Comparison of ENCODE assay signal across 16 cellular contexts in genomic region chr1:5667513-5668325, GRCh38.
DNase-seq lines count a peak whose midpoint lies in the region; ATAC-seq and TF ChIP-seq lines count a peak whose summit lies in the region.
"Had no signal": no experiment of that assay in that cellular context is flagged by ENCODE, and none has a peak within 500 bp of the region (broad histone marks: within the 10 kb centered on the region; RNA-seq: fewer than 3 reads in every experiment).

No MANE protein-coding gene starts in this region.

- H3K9me3 ChIP-seq in HCT116 (ENCODE audit: control insufficient read depth in 1 of 2, insufficient read depth in 1 of 2, low read depth in 1 of 2, low read length in 2 of 2) (no peaks in the 10 kb centered on the region), H9 (ENCODE audit: control insufficient read depth, low read depth, low read length) (peaks cover 22% of the 10 kb centered on the region)
- H3K9me3 ChIP-seq: colonic mucosa, right atrium auricular region had no signal

- H3K4me1 ChIP-seq in HCT116 (ENCODE audit: control insufficient read depth in 1 of 2, insufficient read depth in 2 of 2, low read length in 2 of 2) = no peaks in the 10 kb centered on the region
- H3K4me1 ChIP-seq in H9 (ENCODE audit: insufficient read depth, low read length) = no peaks in the 10 kb centered on the region
- H3K4me1 ChIP-seq: colonic mucosa, right atrium auricular region had no signal

- H2BK20ac ChIP-seq in H9 (ENCODE audit: low read depth, low read length, poor library complexity, severe bottlenecking) = no peak overlapping the region

- H3K79me1 ChIP-seq in H9 (ENCODE audit: insufficient read depth, low read depth, low read length, poor library complexity, severe bottlenecking) = no peaks in the 10 kb centered on the region

- peak overlapping the region; percentile 70 for H3K4me3 Mint-ChIP-seq in T-helper 2 cell treated with Interferon-gamma antibody and Interleukin-4, amounts not matched to agents 5 μg/mL and 100 μg/mL, for 36 hours
- peak overlapping the region in 1 of 2 experiments; percentile 62; a peak in 3 of 5 replicates for H3K4me3 Mint-ChIP-seq in H9
- H3K4me3 Mint-ChIP-seq: activated naive CD4-positive, alpha-beta T cell treated with anti-CD3 and anti-CD28 coated beads for 36 hours; IgD-negative memory B cell had no signal

- no peaks in the 10 kb centered on the region for H3K23me2 ChIP-seq in H9 (ENCODE audit: insufficient read length, low read depth, low read length, poor library complexity, severe bottlenecking)

- no peak overlapping the region for H2AK5ac ChIP-seq in H9 (ENCODE audit: insufficient read length, low read length)

- H3K4me1 Mint-ChIP-seq in T-helper 2 cell treated with Interferon-gamma antibody and Interleukin-4, amounts not matched to agents 5 μg/mL and 100 μg/mL, for 36 hours (ENCODE audit: low read depth) = no peaks in the 10 kb centered on the region
- peaks cover 6 to 11% of the 10 kb centered on the region in 2 experiments for H3K4me1 Mint-ChIP-seq in H9
- H3K4me1 Mint-ChIP-seq: IgD-negative memory B cell had no signal

- H3K4me3 ChIP-seq in HCT116 (replicated peaks in 1 of 2; ENCODE audit: low read depth in 1 of 2, low read length in 2 of 2) = no peak overlapping the region
- H3K4me3 ChIP-seq: colonic mucosa, right atrium auricular region had no signal

- no peak overlapping the region for H2BK5ac ChIP-seq in H9 (ENCODE audit: insufficient read length, low read length)

- no peak for TF ChIP-seq POLR2A in HCT116 (IDR thresholded peaks at IDR 0.05; ENCODE audit: borderline replicate concordance, extremely low read depth, insufficient read depth, insufficient read length)

- TF ChIP-seq CTCF in HCT116 (IDR thresholded peaks at IDR 0.05 in 2 of 3, conservative IDR thresholded peaks at IDR 0.05 in 1 of 3; ENCODE audit: borderline replicate concordance in 1 of 3, insufficient read depth in 1 of 3, low read depth in 2 of 3, low read length in 2 of 3) = no peak
- no peak for TF ChIP-seq CTCF in H9 (conservative IDR thresholded peaks at IDR 0.05)

- CTCF ChIA-PET in HCT116 (lab: Charles Lee) = no interaction called here

- H3T11ph ChIP-seq in H9 (ENCODE audit: low read length) = no peak overlapping the region

- peak overlapping the region; percentile 72 for H3K27ac Mint-ChIP-seq in T-helper 2 cell treated with Interferon-gamma antibody and Interleukin-4, amounts not matched to agents 5 μg/mL and 100 μg/mL, for 36 hours
- peak overlapping the region in 1 of 3 experiments; percentile 15; a peak in 1 of 7 replicates for H3K27ac Mint-ChIP-seq in H9
- H3K27ac Mint-ChIP-seq: activated naive CD4-positive, alpha-beta T cell treated with anti-CD3 and anti-CD28 coated beads for 36 hours had no signal

- RAD21 ChIA-PET in HCT116 (lab: Charles Lee; ENCODE audit: low non-redundant PET in 1 of 2, low total read pairs in 2 of 2, uncharacterized antibody in 2 of 2, unreplicated experiment in 2 of 2) = no interaction called here

- H2AFZ ChIP-seq in HCT116 (ENCODE audit: low read depth, low read length, poor library complexity, severe bottlenecking) = no peak overlapping the region
- H2AFZ ChIP-seq in H9 (ENCODE audit: low read length) = no peak overlapping the region

- H4K20me1 ChIP-seq in HCT116 (ENCODE audit: insufficient read depth) (no peaks in the 10 kb centered on the region), H9 (ENCODE audit: control insufficient read depth, insufficient read depth, insufficient read length) (no peaks in the 10 kb centered on the region)

- H2BK120ac ChIP-seq in H9 (ENCODE audit: low read depth, low read length, poor library complexity, severe bottlenecking) = no peak overlapping the region

- H3K18ac ChIP-seq in H9 (ENCODE audit: insufficient read length, low read depth, low read length) = no peak overlapping the region

- DNase-seq in NCI-H1417 (lab: John Stamatoyannopoulos, UW) (peak in 2 of 3 experiments; percentile 10 to 33), NCI-H1417 treated with DMSO at 0.1 percent for 48 hours (lab: John Stamatoyannopoulos, UW) (no peak), HCT116 (ENCODE audit: low read depth, low spot score) (no peak), left kidney (ENCODE audit: low read depth, low spot score) (peak; percentile 32), H9 (no peak)
- no peak for DNase-seq in T-helper 2 cell treated with Interferon-gamma antibody and Interleukin-4, amounts not matched to agents 5 μg/mL and 100 μg/mL, for 36 hours (ENCODE audit: low spot score)
- DNase-seq in effector CD4-positive, alpha-beta T cell = no peak
- DNase-seq: 8988T; activated naive CD4-positive, alpha-beta T cell treated with anti-CD3 and anti-CD28 coated beads for 36 hours; colonic mucosa; DND-41; NCI-H187; PC-3 had no signal

- no peaks in the 10 kb centered on the region for H3K36me3 ChIP-seq in HCT116 (ENCODE audit: control insufficient read depth in 1 of 2, insufficient read depth in 2 of 2, low read length in 2 of 2)
- H3K36me3 ChIP-seq: colonic mucosa, right atrium auricular region had no signal

- no peaks in the 10 kb centered on the region for H3K36me3 Mint-ChIP-seq in T-helper 2 cell treated with Interferon-gamma antibody and Interleukin-4, amounts not matched to agents 5 μg/mL and 100 μg/mL, for 36 hours (ENCODE audit: low read depth)
- peaks cover 18 to 19% (median 18%) of the 10 kb centered on the region in 3 experiments; a peak in 6 of 7 replicates for H3K36me3 Mint-ChIP-seq in H9 (ENCODE audit: insufficient read depth in 1 of 3, low read depth in 3 of 3)

- no peak overlapping the region for H3K23ac ChIP-seq in H9 (ENCODE audit: insufficient read length, low read depth, low read length)

- BruUV-seq in HCT116 (replicated peaks; lab: Mats Ljungman, UMichigan) = no TSS peak

- no peak overlapping the region for H2BK15ac ChIP-seq in H9 (ENCODE audit: low read depth, low read length)

- intact Hi-C loops in HCT116 (cut with micrococcal nuclease) = no loop called here

- TF ChIP-seq RAD21 in HCT116 (IDR thresholded peaks at IDR 0.05; ENCODE audit: low read depth) = no peak

- H3K14ac ChIP-seq in H9 (ENCODE audit: insufficient read depth, low read length) = no peak overlapping the region

- H3K56ac ChIP-seq in H9 (ENCODE audit: insufficient read length, low read depth, low read length) = no peak overlapping the region

- WGBS in H9 (ENCODE audit: extremely low coverage, insufficient read length, low lambda C conversion rate) = no CpG with 5 or more reads among the region's 34 CpGs

- no peak overlapping the region for H4K5ac ChIP-seq in H9 (ENCODE audit: insufficient read length, low read depth, low read length)

- no peak overlapping the region for H4K8ac ChIP-seq in H9 (replicated peaks; ENCODE audit: insufficient read length, low read depth, low read length)

- H3K79me2 ChIP-seq in HCT116 (ENCODE audit: insufficient read depth, low read length) (no peaks in the 10 kb centered on the region), H9 (ENCODE audit: insufficient read depth, low read length) (no peaks in the 10 kb centered on the region)

- H2BK12ac ChIP-seq in H9 (ENCODE audit: insufficient read length, low read depth, low read length) = no peak overlapping the region

- H3K27me3 Mint-ChIP-seq in T-helper 2 cell treated with Interferon-gamma antibody and Interleukin-4, amounts not matched to agents 5 μg/mL and 100 μg/mL, for 36 hours (ENCODE audit: low read depth) = peaks cover 2% of the 10 kb centered on the region
- peaks cover 43% of the 10 kb centered on the region for H3K27me3 Mint-ChIP-seq in H9 (ENCODE audit: low read depth)
- H3K27me3 Mint-ChIP-seq: IgD-negative memory B cell had no signal

- H3K27me3 ChIP-seq in HCT116 (ENCODE audit: insufficient read depth, low read length) (peaks cover 6% of the 10 kb centered on the region; the same call in 1 of the 2 replicates), H9 (ENCODE audit: insufficient read depth, low read length) (no peaks in the 10 kb centered on the region)
- H3K27me3 ChIP-seq: colonic mucosa, right atrium auricular region had no signal

- H3K4me2 ChIP-seq in HCT116 (ENCODE audit: low read length) (peak overlapping the region; percentile 14; the same call in 1 of the 2 replicates), H9 (ENCODE audit: insufficient read depth, insufficient read length, low read length) (no peak overlapping the region)

- no peaks in the 10 kb centered on the region for H3K9me2 ChIP-seq in HCT116 (ENCODE audit: insufficient read depth)

- H3K27ac ChIP-seq in HCT116 (ENCODE audit: low read depth, low read length) = no peak overlapping the region
- no peak overlapping the region for H3K27ac ChIP-seq in H9 (ENCODE audit: insufficient read length, low read depth, low read length)
- H3K27ac ChIP-seq: colonic mucosa, right atrium auricular region had no signal

- H3K4ac ChIP-seq in H9 (ENCODE audit: low read depth, low read length) = no peak overlapping the region

- peak; percentile 22; the same call in 1 of the 2 replicates for ATAC-seq in HCT116
- ATAC-seq in HG02885 (IDR thresholded peaks at IDR 0.05; ENCODE audit: poor library complexity, unreplicated experiment) = no peak
- ATAC-seq: PC-3 had no signal

- H4K91ac ChIP-seq in H9 (ENCODE audit: insufficient read length, low read depth, low read length) = no peak overlapping the region

- H3K9ac ChIP-seq in HCT116 (ENCODE audit: low read length) (no peak overlapping the region), H9 (ENCODE audit: extremely low read depth, insufficient read length, low read length) (no peak overlapping the region)

- peaks cover 4% of the 10 kb centered on the region for H3K9me3 Mint-ChIP-seq in T-helper 2 cell treated with Interferon-gamma antibody and Interleukin-4, amounts not matched to agents 5 μg/mL and 100 μg/mL, for 36 hours
- H3K9me3 Mint-ChIP-seq in H9 = peaks cover 37 to 39% of the 10 kb centered on the region in 2 experiments

- POLR2A ChIA-PET in HCT116 (lab: Charles Lee) = no interaction called here

TF ChIP-seq in HCT116, 20 proteins besides CTCF, POLR2A, EP300 and RAD21:
- no peak for TF ChIP-seq EZH2 (IDR thresholded peaks at IDR 0.05)

Comparison
In these comparisons a context has a peak if more than half of its experiments do, and no peak if none do; other contexts are left out.
1. DNase-seq: peak in NCI-H1417 (2 of 3) and left kidney (single experiment); none in NCI-H1417 treated with DMSO at 0.1 percent for 48 hours (single experiment), HCT116 (single experiment), T-helper 2 cell treated with Interferon-gamma antibody and Interleukin-4, amounts not matched to agents 5 μg/mL and 100 μg/mL, for 36 hours (single experiment), effector CD4-positive, alpha-beta T cell (single experiment) and H9 (single experiment).